Comparison of ENCODE assay signal across 1 cellular context in genomic region chr5:132027027-132027426, GRCh38.
TF ChIP-seq lines count a peak whose summit lies in the region.

No MANE protein-coding gene starts in this region.

TF ChIP-seq in HepG2, 621 proteins besides CTCF, POLR2A, EP300 and RAD21:
- TF ChIP-seq ZNF18 (CRISPR knock-in tag; IDR thresholded peaks at IDR 0.05; ENCODE audit: insufficient replicate concordance) (no peak), ATF1 (CRISPR knock-in tag; IDR thresholded peaks at IDR 0.05) (no peak), CEBPB (IDR thresholded peaks at IDR 0.05; ENCODE audit: borderline replicate concordance, low read depth, low read length) (no peak), ZNF781 (CRISPR knock-in tag; IDR thresholded peaks at IDR 0.05; ENCODE audit: borderline replicate concordance, not compliant biosample characterization) (no peak), ELK4 (CRISPR knock-in tag; IDR thresholded peaks at IDR 0.05; ENCODE audit: borderline replicate concordance) (no peak), BORCS8-MEF2B (CRISPR knock-in tag; IDR thresholded peaks at IDR 0.05) (no peak)
